In genomic region chr14:102626530-102626929, GRCh38 we compare ENCODE assay signal across 19 cellular contexts.
"Had no signal": no experiment of that assay in that cellular context is flagged by ENCODE, and none has a peak within 500 bp of the region (broad histone marks: within the 10 kb centered on the region; RNA-seq: fewer than 3 reads in every experiment).

No MANE protein-coding gene starts in this region.

- H3K9me3 Mint-ChIP-seq: activated CD4-positive, alpha-beta memory T cell treated with anti-CD3 and anti-CD28 coated beads for 36 hours; activated naive CD4-positive, alpha-beta T cell treated with anti-CD3 and anti-CD28 coated beads, Interleukin-2, amount 50 U/mL, for 72 hours; dendritic cell treated with granulocyte-macrophage colony-stimulating factor and Interleukin-4, amounts not matched to agents 40 ng/mL and 50 ng/mL, for 4 days; immature natural killer cell; naive thymus-derived CD8-positive, alpha-beta T cell; type B pancreatic cell had no signal

- H3K27ac Mint-ChIP-seq: activated CD4-positive, alpha-beta memory T cell treated with anti-CD3 and anti-CD28 coated beads for 36 hours; immature natural killer cell; type B pancreatic cell had no signal

- DNase-seq: activated CD4-positive, alpha-beta memory T cell treated with anti-CD3 and anti-CD28 coated beads for 36 hours; activated CD4-positive, alpha-beta T cell treated with anti-CD3 and anti-CD28 coated beads for 1 hour; amniotic stem cell; cerebellar nuclear complex; immature natural killer cell; left cardiac atrium; mucosa of descending colon; naive thymus-derived CD8-positive, alpha-beta T cell; occipital lobe; psoas muscle; sigmoid colon; stimulated activated CD4-positive, alpha-beta T cell treated with anti-CD3 and anti-CD28 coated beads, Interleukin-2, amount 100 ng/mL, for 24 hours; stimulated activated naive CD4-positive, alpha-beta T cell treated with Interleukin-2 at 50 U/mL for 16 hours; SW 1271 had no signal

- H3K36me3 Mint-ChIP-seq: activated CD4-positive, alpha-beta memory T cell treated with anti-CD3 and anti-CD28 coated beads for 36 hours; activated naive CD4-positive, alpha-beta T cell treated with anti-CD3 and anti-CD28 coated beads, Interleukin-2, amount 50 U/mL, for 72 hours; immature natural killer cell had no signal

- H3K27me3 ChIP-seq: sigmoid colon had no signal

- H3K4me3 ChIP-seq: lung, mucosa of descending colon, psoas muscle, sigmoid colon had no signal

- ATAC-seq: left cardiac atrium; mucosa of descending colon; naive thymus-derived CD8-positive, alpha-beta T cell; psoas muscle had no signal

- H3K4me3 Mint-ChIP-seq: activated CD4-positive, alpha-beta memory T cell treated with anti-CD3 and anti-CD28 coated beads for 36 hours; brain; dendritic cell treated with granulocyte-macrophage colony-stimulating factor and Interleukin-4, amounts not matched to agents 40 ng/mL and 50 ng/mL, for 4 days; immature natural killer cell; naive thymus-derived CD8-positive, alpha-beta T cell; type B pancreatic cell had no signal

- H3K27me3 Mint-ChIP-seq: activated CD4-positive, alpha-beta memory T cell treated with anti-CD3 and anti-CD28 coated beads for 36 hours; brain; dendritic cell treated with granulocyte-macrophage colony-stimulating factor and Interleukin-4, amounts not matched to agents 40 ng/mL and 50 ng/mL, for 4 days; naive thymus-derived CD8-positive, alpha-beta T cell; type B pancreatic cell had no signal

- H3K36me3 ChIP-seq: sigmoid colon had no signal

- H3K27ac ChIP-seq: psoas muscle, sigmoid colon had no signal
